In genomic region chr2:224849264-224849663, GRCh38 we compare ENCODE assay signal across 12 cellular contexts.
DNase-seq lines count a peak whose midpoint lies in the region; ATAC-seq and TF ChIP-seq lines count a peak whose summit lies in the region.
"Had no signal": no experiment of that assay in that cellular context is flagged by ENCODE, and none has a peak within 500 bp of the region (broad histone marks: within the 10 kb centered on the region; RNA-seq: fewer than 3 reads in every experiment).

No MANE protein-coding gene starts in this region.

- TF ChIP-seq CTCF in brain microvascular endothelial cell (IDR thresholded peaks at IDR 0.05; ENCODE audit: low read depth, low read length, missing control alignments), result peak; percentile 47
- no peak for TF ChIP-seq CTCF in osteoblast (IDR thresholded peaks at IDR 0.05; ENCODE audit: extremely low read depth, low read depth, low read length)

- in situ Hi-C loops in brain microvascular endothelial cell (cut with HindIII; ENCODE audit: low pct_ligation_motif_present, low sequenced_read_pairs), result no loop called here

- H4K20me1 ChIP-seq in osteoblast (ENCODE audit: insufficient read depth, low read length), result no peaks in the 10 kb centered on the region

- ATAC-seq in HG02870 (IDR thresholded peaks at IDR 0.05; ENCODE audit: unreplicated experiment) (peak; percentile 86), GM18519 (IDR thresholded peaks at IDR 0.05; ENCODE audit: low FRiP score, unreplicated experiment) (no peak), GM18511 (IDR thresholded peaks at IDR 0.05; ENCODE audit: unreplicated experiment) (no peak)

- H3K9me3 ChIP-seq in osteoblast (ENCODE audit: low read depth, low read length), result no peaks in the 10 kb centered on the region
- H3K9me3 ChIP-seq: sigmoid colon had no signal

- no peak overlapping the region for H3K4me2 ChIP-seq in osteoblast (ENCODE audit: insufficient read depth, low read length)

- H3K4me1 ChIP-seq in osteoblast (ENCODE audit: insufficient read depth, low read length), result peaks cover 17% of the 10 kb centered on the region
- H3K4me1 ChIP-seq: sigmoid colon had no signal

- no peaks in the 10 kb centered on the region for H3K79me2 ChIP-seq in osteoblast (ENCODE audit: insufficient read depth, low read length)

- H3K27ac ChIP-seq in brain microvascular endothelial cell, result no peak overlapping the region
- peak overlapping the region; percentile 36 for H3K27ac ChIP-seq in osteoblast (ENCODE audit: low read depth, low read length)
- H3K27ac ChIP-seq: 22Rv1, sigmoid colon had no signal

- H2AFZ ChIP-seq in osteoblast (ENCODE audit: low read length), result no peak overlapping the region

- H3K4me3 ChIP-seq in brain microvascular endothelial cell (ENCODE audit: low read depth, low read length) (no peak overlapping the region), osteoblast (ENCODE audit: insufficient read depth, low read length) (no peak overlapping the region)
- H3K4me3 ChIP-seq: sigmoid colon had no signal

- DNase-seq in DMS 273 (lab: John Stamatoyannopoulos, UW; ENCODE audit: unreplicated experiment) (peak; percentile 20), DMS 273 treated with DMSO at 0.1 percent for 48 hours (lab: John Stamatoyannopoulos, UW) (no peak), brain microvascular endothelial cell (no peak), osteoblast (ENCODE audit: insufficient read length, low spot score, missing footprints) (no peak), NCI-H1105 (lab: John Stamatoyannopoulos, UW) (no peak)
- DNase-seq: activated naive CD8-positive, alpha-beta T cell treated with anti-CD3 and anti-CD28 coated beads, Interleukin-2, amount 10 ng/mL, durations not matched to agents 7 days and 5 days; NCI-H187; sigmoid colon had no signal

- H3K27me3 ChIP-seq in brain microvascular endothelial cell (replicated peaks), result no peaks in the 10 kb centered on the region
- H3K27me3 ChIP-seq in osteoblast (ENCODE audit: insufficient read depth, low read length), result no peaks in the 10 kb centered on the region
- H3K27me3 ChIP-seq: sigmoid colon had no signal

- H3K36me3 ChIP-seq in brain microvascular endothelial cell (replicated peaks), result peaks cover 16% of the 10 kb centered on the region
- H3K36me3 ChIP-seq in osteoblast (ENCODE audit: insufficient read depth, low read length), result peaks cover 78% of the 10 kb centered on the region
- H3K36me3 ChIP-seq: sigmoid colon had no signal
